8 cellular contexts compared by ENCODE assay signal in genomic region chr5:152159894-152160293, GRCh38.
DNase-seq lines count a peak whose midpoint lies in the region; ATAC-seq and TF ChIP-seq lines count a peak whose summit lies in the region.
"Not testable (repeated sequence)": the region's sequence is repeated elsewhere in the genome, so short reads cannot be mapped to it uniquely, and the experiment has no call there.

No MANE protein-coding gene starts in this region.

- H3K36me3 ChIP-seq in stomach = not testable (repeated sequence)

- not testable (repeated sequence) for H3K9me3 ChIP-seq in stomach

- H3K4me1 ChIP-seq in stomach = not testable (repeated sequence)

- peak overlapping the region; percentile 36 for H3K27ac Mint-ChIP-seq in activated CD4-positive, alpha-beta memory T cell treated with anti-CD3 and anti-CD28 coated beads, Interleukin-2, amount 10 ng/mL, durations not matched to agents 7 days and 5 days
- H3K27ac Mint-ChIP-seq in effector memory CD8-positive, alpha-beta T cell = peak overlapping the region; percentile 7 to 67

- TF ChIP-seq EP300 in stomach (IDR thresholded peaks at IDR 0.05) = not testable (repeated sequence)

- H3K9me3 Mint-ChIP-seq in activated CD4-positive, alpha-beta memory T cell treated with anti-CD3 and anti-CD28 coated beads, Interleukin-2, amount 10 ng/mL, durations not matched to agents 7 days and 5 days = peaks cover 13% of the 10 kb centered on the region
- H3K9me3 Mint-ChIP-seq in effector memory CD8-positive, alpha-beta T cell = not testable (repeated sequence)

- not testable (repeated sequence) for H3K36me3 Mint-ChIP-seq in activated CD4-positive, alpha-beta memory T cell treated with anti-CD3 and anti-CD28 coated beads, Interleukin-2, amount 10 ng/mL, durations not matched to agents 7 days and 5 days (ENCODE audit: low read depth); effector memory CD8-positive, alpha-beta T cell (ENCODE audit: insufficient read depth)

- not testable (repeated sequence) for H3K27me3 Mint-ChIP-seq in activated CD4-positive, alpha-beta memory T cell treated with anti-CD3 and anti-CD28 coated beads, Interleukin-2, amount 10 ng/mL, durations not matched to agents 7 days and 5 days; effector memory CD8-positive, alpha-beta T cell

- not testable (repeated sequence) for H3K4me3 Mint-ChIP-seq in activated CD4-positive, alpha-beta memory T cell treated with anti-CD3 and anti-CD28 coated beads, Interleukin-2, amount 10 ng/mL, durations not matched to agents 7 days and 5 days
- H3K4me3 Mint-ChIP-seq in effector memory CD8-positive, alpha-beta T cell = peak overlapping the region; percentile 23 to 37

- POLR2A ChIA-PET in activated CD4-positive, alpha-beta memory T cell treated with anti-CD3 and anti-CD28 coated beads, Interleukin-2, amount 10 ng/mL, durations not matched to agents 7 days and 5 days (lab: Charles Lee) = not testable (repeated sequence)

- CTCF ChIA-PET in activated CD4-positive, alpha-beta memory T cell treated with anti-CD3 and anti-CD28 coated beads, Interleukin-2, amount 10 ng/mL, durations not matched to agents 7 days and 5 days (lab: Charles Lee) = not testable (repeated sequence)

- 25 to 43% (median 38%) methylated on average over 4 of the region's 4 CpGs for whole genome bisulfite sequencing in stomach, 5 donors

- not testable (repeated sequence) for H3K27ac ChIP-seq in stomach

- intact Hi-C loops in stomach (cut with DNase I; ENCODE audit: low total_unique reads) = not testable (repeated sequence)

- not testable (repeated sequence) for TF ChIP-seq CTCF in stomach (IDR thresholded peaks at IDR 0.05)

- not testable (repeated sequence) for TF ChIP-seq POLR2A in stomach (IDR thresholded peaks at IDR 0.05)

- peak; percentile 62 for DNase-seq in A172 (ENCODE audit: low spot score)
- DNase-seq in DMS153 (lab: John Stamatoyannopoulos, UW) = peak; percentile 3
- DNase-seq in ELF-1 (ENCODE audit: low read depth, low spot score) = peak; percentile 4
- DNase-seq in NCI-H69 (lab: John Stamatoyannopoulos, UW) = peak; percentile 8
- peak; percentile 32 for DNase-seq in SW480 (ENCODE audit: low spot score)
- DNase-seq in activated CD4-positive, alpha-beta memory T cell treated with anti-CD3 and anti-CD28 coated beads, Interleukin-2, amount 10 ng/mL, durations not matched to agents 7 days and 5 days; effector memory CD8-positive, alpha-beta T cell: not testable (repeated sequence)
- DNase-seq in stomach = peak; percentile 31

- H3K4me1 Mint-ChIP-seq in activated CD4-positive, alpha-beta memory T cell treated with anti-CD3 and anti-CD28 coated beads, Interleukin-2, amount 10 ng/mL, durations not matched to agents 7 days and 5 days = peaks cover 22% of the 10 kb centered on the region
- peaks cover 4 to 15% of the 10 kb centered on the region in 2 donors for H3K4me1 Mint-ChIP-seq in effector memory CD8-positive, alpha-beta T cell (ENCODE audit: low read depth in 2 of 2)

- ATAC-seq in effector memory CD8-positive, alpha-beta T cell (replicated peaks) = not testable (repeated sequence)

- not testable (repeated sequence) for H3K4me3 ChIP-seq in stomach

- not testable (repeated sequence) for H3K27me3 ChIP-seq in stomach
